ENCODE assay signal across 19 cellular contexts in the genomic region with DNA sequence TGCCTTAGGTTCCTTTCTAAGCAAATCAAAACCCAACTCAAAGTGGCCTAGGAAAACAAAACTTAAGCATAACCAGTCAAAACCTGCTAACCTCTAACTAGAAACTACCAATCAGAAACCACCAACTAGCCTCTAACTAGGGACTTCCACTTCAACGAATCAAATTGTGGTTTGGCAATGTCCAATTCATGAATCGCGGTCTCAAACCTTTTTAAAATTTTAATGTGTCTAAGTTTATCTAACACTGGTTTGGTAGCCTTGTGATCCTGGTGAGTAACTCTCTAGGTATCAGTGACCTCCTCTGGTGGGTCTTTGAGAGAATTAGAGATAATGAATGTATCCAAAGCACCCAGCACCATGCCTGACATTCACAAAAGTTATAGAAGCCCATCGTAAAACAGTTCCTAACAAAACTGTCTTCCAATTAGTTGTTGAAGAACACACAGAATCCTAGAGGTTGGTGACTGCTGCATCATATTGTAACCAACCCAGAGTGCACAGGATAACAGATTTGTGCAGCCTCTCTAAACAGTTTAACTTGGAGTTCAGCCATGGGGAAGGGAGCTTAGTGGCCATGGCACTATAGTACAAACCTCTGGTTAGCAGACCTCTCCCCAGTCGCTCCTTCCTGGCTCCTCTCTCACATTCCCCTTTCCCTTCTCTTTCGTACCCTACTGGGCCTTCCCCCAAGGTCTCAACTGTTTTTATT. TPM values are rescaled to one million over a fixed set of nuclear protein-coding genes. Genes with fewer than 3 reads are reported as not detected.
DNase-seq lines count a peak whose midpoint lies in the region; ATAC-seq, FAIRE-seq and TF ChIP-seq lines count a peak whose summit lies in the region.
"Had no signal": no experiment of that assay in that cellular context is flagged by ENCODE, and none has a peak within 500 bp of the region (broad histone marks: within the 10 kb centered on the region; RNA-seq: fewer than 3 reads in every experiment).

No MANE protein-coding gene starts in this region.

- no peaks in the 10 kb centered on the region for H3K79me2 ChIP-seq in H1 (ENCODE audit: control insufficient read depth in 1 of 2, insufficient read depth in 2 of 2, low read length in 2 of 2)

- H3K18ac ChIP-seq in H1 (ENCODE audit: extremely low read depth, low read length), result peak overlapping the region; percentile 92

- no peak for TF ChIP-seq EP300 in H1 (IDR thresholded peaks at IDR 0.05; ENCODE audit: borderline replicate concordance in 1 of 2, low read depth in 2 of 2, low read length in 2 of 2)

- no peak overlapping the region for H2BK15ac ChIP-seq in H1 (ENCODE audit: low read length)

- 0 out of 2 replicates have a peak overlapping the region, but pooled peaks have one; percentile 41 for H2BK12ac ChIP-seq in H1 (ENCODE audit: low read depth, low read length)

- H3K4me2 ChIP-seq in H1 (ENCODE audit: insufficient read depth in 1 of 2, low read depth in 2 of 2, low read length in 2 of 2), result peak overlapping the region; percentile 30 to 33; a peak in 3 of 4 replicates

- H3K4me1 ChIP-seq in H1 (replicated peaks in 1 of 4; ENCODE audit: control insufficient read depth in 3 of 4, insufficient read depth in 4 of 4, low read length in 3 of 4), result peaks cover 0 to 11% (median 4%) of the 10 kb centered on the region in 4 experiments; a peak in 6 of 7 replicates
- H3K4me1 ChIP-seq: right lobe of liver had no signal

- no peaks in the 10 kb centered on the region for H3K27me3 ChIP-seq in H1 (replicated peaks in 1 of 4; ENCODE audit: control insufficient read depth in 3 of 4, extremely low read depth in 1 of 4, insufficient read depth in 3 of 4, low read length in 3 of 4)
- H3K27me3 ChIP-seq: right lobe of liver had no signal

- H3K14ac ChIP-seq in H1 (ENCODE audit: insufficient read length), result no peak overlapping the region

- peak overlapping the region; percentile 40 for H2BK120ac ChIP-seq in H1 (replicated peaks; ENCODE audit: low read depth, low read length)

- H3K56ac ChIP-seq in H1 (replicated peaks; ENCODE audit: insufficient read length, low read depth, low read length), result no peak overlapping the region

- no peak overlapping the region for H2AK5ac ChIP-seq in H1 (ENCODE audit: low read depth, low read length)

- peaks cover 2 to 7% of the 10 kb centered on the region in 2 experiments; a peak in 2 of 4 replicates for H3K9me3 ChIP-seq in H1 (ENCODE audit: insufficient read depth in 2 of 2, low read depth in 1 of 2, low read length in 1 of 2)
- H3K9me3 ChIP-seq: right lobe of liver had no signal

- H2AFZ ChIP-seq in H1 (ENCODE audit: low read length), result no peak overlapping the region

- no peak overlapping the region for H4K5ac ChIP-seq in H1 (ENCODE audit: insufficient read length, low read depth, low read length)

- H3K27ac ChIP-seq in H1 (ENCODE audit: low read depth, low read length), result no peak overlapping the region
- H3K27ac ChIP-seq: right lobe of liver, WERI-Rb-1 had no signal

- no peak overlapping the region for H3K4ac ChIP-seq in H1 (replicated peaks; ENCODE audit: insufficient read length, low read depth, low read length)

- TF ChIP-seq CTCF in H1 (IDR thresholded peaks at IDR 0.05; ENCODE audit: control extremely low read depth in 1 of 3, insufficient read depth in 1 of 3, low read depth in 1 of 3, low read length in 3 of 3), result no peak

- no peaks in the 10 kb centered on the region for H3K79me1 ChIP-seq in H1 (ENCODE audit: low read depth, low read length)

- no peak for TF ChIP-seq RAD21 in H1 (IDR thresholded peaks at IDR 0.05 in 1 of 2, conservative IDR thresholded peaks at IDR 0.05 in 1 of 2; ENCODE audit: low read depth in 2 of 2, low read length in 2 of 2)

- POLR2A ChIA-PET in H1 (lab: Charles Lee; ENCODE audit: partially characterized antibody), result no interaction called here
- POLR2A ChIA-PET in HEK293T (lab: Yijun Ruan, JAX), result no interaction called here

- no peak for FAIRE-seq in H1 (lab: Jason Lieb, UNC)
- FAIRE-seq: RCC 7860 had no signal

- 73% methylated on average over 6 of the region's 6 CpGs; no CpG with 5 or more reads in 1 of the 2 experiments for WGBS in H1 (ENCODE audit: extremely low coverage in 1 of 2, insufficient coverage in 1 of 2, insufficient read length in 1 of 2, insufficient replicate concordance in 2 of 2, low coverage in 1 of 2, low lambda C conversion rate in 2 of 2, missing lambda C conversion rate in 1 of 2), 2 experiments

- H3K9ac ChIP-seq in H1 (replicated peaks in 1 of 4; ENCODE audit: extremely low read depth in 1 of 4, low read depth in 3 of 4, low read length in 3 of 4), result no peak overlapping the region

- H4K91ac ChIP-seq in H1 (replicated peaks; ENCODE audit: insufficient read length, low read length), result peak overlapping the region; percentile 5

- CTCF ChIA-PET in H1 (lab: Charles Lee; ENCODE audit: partially characterized antibody), result interaction anchor here (1.0 to 1.3 kb wide), 3 partner anchors 77 to 156 kb away, joined by 3 read pairs; no protein-coding TSS in a partner anchor
- CTCF ChIA-PET in HEK293T (lab: Yijun Ruan, JAX), result no interaction called here

- in situ Hi-C loops in G401 (cut with HindIII; ENCODE audit: low sequenced_read_pairs), result no loop called here

- H3K4me3 ChIP-seq in H1 (ENCODE audit: extremely low read depth in 1 of 4, insufficient read depth in 2 of 4, low read depth in 3 of 4, low read length in 4 of 4), result peak overlapping the region in 1 of 4 experiments; percentile 3; a peak in 1 of 8 replicates
- H3K4me3 ChIP-seq: mucosa of descending colon, right lobe of liver had no signal

- H4K20me1 ChIP-seq in H1 (replicated peaks in 1 of 2; ENCODE audit: control insufficient read depth in 1 of 2, insufficient read depth in 2 of 2, low read length in 2 of 2), result no peaks in the 10 kb centered on the region

- no peaks in the 10 kb centered on the region for H3K23me2 ChIP-seq in H1 (ENCODE audit: low read depth, low read length)

- H4K8ac ChIP-seq in H1 (ENCODE audit: extremely low read depth, insufficient read depth, low read length), result no peak overlapping the region

- no peak overlapping the region for H3K23ac ChIP-seq in H1 (ENCODE audit: insufficient read length)

- DNase-seq in G401 (ENCODE audit: low spot score) (peak; percentile 45), MV-4-11 (lab: John Stamatoyannopoulos, UW) (peak; percentile 20), H1 (ENCODE audit: low read depth in 1 of 2, low spot score in 2 of 2) (no peak), kidney tubule cell (ENCODE audit: low spot score) (peak; percentile 46), NCI-H2081 (lab: John Stamatoyannopoulos, UW) (no peak), left lobe of liver (ENCODE audit: low spot score) (no peak), HEK293T (ENCODE audit: extremely low spot score) (no peak)
- DNase-seq: activated CD8-positive, alpha-beta memory T cell treated with anti-CD3 and anti-CD28 coated beads, Interleukin-2, amount 10 ng/mL, durations not matched to agents 7 days and 5 days; activated gamma-delta T cell; aorta; dermis blood vessel endothelial cell; erythroblast; left colon; mucosa of descending colon; right lobe of liver; T-cell; WERI-Rb-1 had no signal

- peak overlapping the region; percentile 48; the same call in 1 of the 2 replicates for H2BK20ac ChIP-seq in H1 (ENCODE audit: low read length)

- H2BK5ac ChIP-seq in H1 (ENCODE audit: low read depth, low read length), result peak overlapping the region; percentile 86

- H3K36me3 ChIP-seq in H1 (ENCODE audit: control insufficient read depth in 2 of 4, insufficient read depth in 4 of 4, low read length in 3 of 4), result no peaks in the 10 kb centered on the region
- H3K36me3 ChIP-seq: right lobe of liver, WERI-Rb-1 had no signal

- ATAC-seq in GM19463 (IDR thresholded peaks at IDR 0.05; ENCODE audit: unreplicated experiment) (no peak), left lobe of liver (no peak)
- ATAC-seq: activated CD8-positive, alpha-beta memory T cell treated with anti-CD3 and anti-CD28 coated beads, Interleukin-2, amount 10 ng/mL, durations not matched to agents 7 days and 5 days; left colon; mucosa of descending colon; right lobe of liver; T-cell had no signal

- no peak for TF ChIP-seq POLR2A in H1 (IDR thresholded peaks at IDR 0.05; ENCODE audit: control extremely low read depth in 1 of 2, low read depth in 2 of 2, low read length in 2 of 2)

TF ChIP-seq in H1, 55 proteins besides CTCF, POLR2A, EP300 and RAD21 (continues in another document):
- no peak for TF ChIP-seq CHD1 (IDR thresholded peaks at IDR 0.05; ENCODE audit: low read depth, low read length)
- no peak for TF ChIP-seq FOSL1 (IDR thresholded peaks at IDR 0.05; ENCODE audit: insufficient read depth, low read depth, low read length)
- TF ChIP-seq POU5F1 (IDR thresholded peaks at IDR 0.05; ENCODE audit: low read depth, low read length), result no peak
- TF ChIP-seq SRF (IDR thresholded peaks at IDR 0.05; ENCODE audit: low read depth, low read length), result no peak

TF ChIP-seq in HEK293T, 16 proteins besides CTCF, POLR2A, EP300 and RAD21 (continues in another document):
- TF ChIP-seq, protein P1, sequence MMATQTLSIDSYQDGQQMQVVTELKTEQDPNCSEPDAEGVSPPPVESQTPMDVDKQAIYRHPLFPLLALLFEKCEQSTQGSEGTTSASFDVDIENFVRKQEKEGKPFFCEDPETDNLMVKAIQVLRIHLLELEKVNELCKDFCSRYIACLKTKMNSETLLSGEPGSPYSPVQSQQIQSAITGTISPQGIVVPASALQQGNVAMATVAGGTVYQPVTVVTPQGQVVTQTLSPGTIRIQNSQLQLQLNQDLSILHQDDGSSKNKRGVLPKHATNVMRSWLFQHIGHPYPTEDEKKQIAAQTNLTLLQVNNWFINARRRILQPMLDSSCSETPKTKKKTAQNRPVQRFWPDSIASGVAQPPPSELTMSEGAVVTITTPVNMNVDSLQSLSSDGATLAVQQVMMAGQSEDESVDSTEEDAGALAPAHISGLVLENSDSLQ (IDR thresholded peaks at IDR 0.05), result no peak
- TF ChIP-seq LEF1 (IDR thresholded peaks at IDR 0.05; ENCODE audit: borderline replicate concordance) (no peak), FOXK2 (IDR thresholded peaks at IDR 0.05) (no peak), NFRKB (IDR thresholded peaks at IDR 0.05) (no peak), BHLHE40 (IDR thresholded peaks at IDR 0.05; ENCODE audit: borderline replicate concordance) (no peak), TARDBP (IDR thresholded peaks at IDR 0.05) (no peak), CTBP1 (IDR thresholded peaks at IDR 0.05; ENCODE audit: borderline replicate concordance) (no peak), FOXA1 (IDR thresholded peaks at IDR 0.05) (no peak), ARNT (IDR thresholded peaks at IDR 0.05) (no peak)

RNA-seq across cellular contexts. Expression of gene B3GNT2, which starts 45.2 kb away (rescaled TPM):
- total RNA-seq in G401 (2014; rRNA removed; shearing (Covaris generic)), result 21.3 and 29.0 TPM in 2 replicates
- 40.8 and 41.3 TPM in 2 replicates for total RNA-seq in H1 (2021; fragmentation: NEBNext Ultra II Directional; extraction: Animal tissue kit (Norgen Biotek cat#: 25700))
- polyA plus RNA-seq in H1 (2011; rRNA removed), result 17.6 and 20.1 TPM in 2 replicates
- polyA plus RNA-seq in H1 (2011; cell fraction: cytosol; rRNA removed), result 29.3 TPM
- polyA plus RNA-seq in H1 (2011; cell fraction: nucleus; rRNA removed), result 16.1 TPM
- polyA plus RNA-seq in H1 (2012, experiment 1 of 2), result 21.6 to 30.8 TPM (median 26.6 TPM) in 4 replicates
- 4.7 TPM for polyA plus RNA-seq in H1 (2012, experiment 2 of 2)
- 46.9 TPM for polyA plus RNA-seq in H1 (2013, experiment 1 of 2)
- 54.5 TPM for polyA plus RNA-seq in H1 (2013, experiment 2 of 2)
- polyA minus RNA-seq in H1 (2011; rRNA and poly(A)+ RNA removed), result 55.2 TPM in 2 replicates
- polyA minus RNA-seq in H1 (2011; cell fraction: cytosol; rRNA and poly(A)+ RNA removed), result 29.4 TPM
- polyA minus RNA-seq in H1 (2011; cell fraction: nucleus; rRNA and poly(A)+ RNA removed), result 28.5 TPM
- 9.7 TPM for total RNA-seq in left lobe of liver

Comparison
In these comparisons a context has a peak if more than half of its experiments do, and no peak if none do; other contexts are left out.
1. DNase-seq: peak in G401 (single experiment), MV-4-11 (single experiment) and kidney tubule cell (single experiment); none in H1 (0 of 2), NCI-H2081 (0 of 2), left lobe of liver (single experiment) and HEK293T (single experiment).